20 cellular contexts compared by ENCODE assay signal in the genomic region with DNA sequence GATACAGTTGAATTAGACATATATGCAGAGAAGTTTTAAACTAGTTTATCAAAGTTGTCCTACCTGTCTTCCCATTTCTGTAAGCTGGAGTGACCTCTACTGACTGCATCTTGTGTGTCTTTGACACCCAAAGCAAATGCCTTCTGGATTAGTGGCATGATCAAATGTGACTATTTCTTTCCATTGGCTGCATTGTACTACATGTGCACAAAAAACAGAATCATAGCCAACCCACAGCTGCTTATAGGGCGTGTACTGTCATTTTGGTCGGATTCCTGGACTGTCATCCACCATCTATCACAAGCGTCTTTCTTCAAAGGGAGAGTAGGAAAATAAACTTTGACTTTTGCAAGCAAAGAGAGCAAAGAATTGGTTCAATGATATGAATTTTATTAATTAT.
"Had no signal": no experiment of that assay in that cellular context is flagged by ENCODE, and none has a peak within 500 bp of the region (broad histone marks: within the 10 kb centered on the region; RNA-seq: fewer than 3 reads in every experiment).

No MANE protein-coding gene starts in this region.

- ATAC-seq: effector memory CD8-positive, alpha-beta T cell; gastrocnemius medialis; heart right ventricle; left cardiac atrium; left lung; left ventricle myocardium superior; lower lobe of right lung; mucosa of descending colon had no signal

- H3K4me3 ChIP-seq: colonic mucosa, esophagus muscularis mucosa, gastrocnemius medialis, heart right ventricle, left lung, lower lobe of right lung, mucosa of descending colon had no signal

- DNase-seq: colonic mucosa; cortex of kidney; effector CD8-positive, alpha-beta T cell; effector memory CD8-positive, alpha-beta T cell; endodermal cell; foreskin fibroblast; foreskin melanocyte; gastrocnemius medialis; glutamatergic neuron; head of caudate nucleus; heart right ventricle; hippocampal formation; left cardiac atrium; left ventricle myocardium superior; lower lobe of right lung; mesenchymal stem cell; mucosa of descending colon; naive B cell had no signal

- H3K27me3 ChIP-seq: colonic mucosa, esophagus muscularis mucosa, gastrocnemius medialis, heart right ventricle, left lung had no signal

- H3K9me3 ChIP-seq: colonic mucosa, esophagus muscularis mucosa, gastrocnemius medialis, heart right ventricle, left lung, lower lobe of right lung, mucosa of descending colon had no signal

- H3K4me1 ChIP-seq: colonic mucosa, left lung, lower lobe of right lung had no signal

- H3K27ac ChIP-seq: colonic mucosa, esophagus muscularis mucosa, gastrocnemius medialis, heart right ventricle, left lung, lower lobe of right lung had no signal

- H3K36me3 ChIP-seq: colonic mucosa, esophagus muscularis mucosa, gastrocnemius medialis, heart right ventricle, left lung, lower lobe of right lung had no signal
